8 cellular contexts compared by ENCODE assay signal in the genomic region with DNA sequence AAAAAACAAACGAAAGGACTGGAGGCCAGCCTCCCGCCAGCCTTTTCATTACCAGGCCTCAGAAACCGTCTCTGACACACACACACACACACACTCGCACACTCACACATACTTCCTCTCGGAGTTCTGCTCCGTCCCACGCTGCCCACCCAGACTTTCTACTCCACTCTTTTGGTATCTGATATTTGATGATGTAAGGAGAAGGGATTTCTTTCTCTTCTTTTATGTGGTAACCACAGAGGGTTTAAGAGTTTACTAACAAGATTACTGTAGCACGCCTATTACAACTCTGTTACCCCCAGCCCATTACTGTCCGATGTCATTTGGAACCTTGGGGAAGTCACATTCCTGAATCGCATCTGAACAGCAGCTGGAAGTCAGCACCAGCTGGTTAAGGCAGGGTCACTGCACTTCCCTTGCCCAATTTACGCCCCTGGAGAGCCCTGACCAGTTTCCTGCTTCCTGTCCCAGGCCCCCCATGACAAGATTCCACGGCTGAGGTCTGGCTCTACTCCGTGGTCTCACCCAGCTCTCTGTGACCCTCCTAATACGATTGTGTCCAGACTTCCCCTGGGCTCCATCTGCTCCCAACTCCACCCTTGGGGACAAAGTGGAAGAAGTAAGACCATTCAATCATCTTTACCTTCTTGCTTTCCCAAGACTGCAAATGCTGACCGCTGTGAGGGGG. TPM values are rescaled to one million over a fixed set of nuclear protein-coding genes. Genes with fewer than 3 reads are reported as not detected.
DNase-seq lines count a peak whose midpoint lies in the region; ATAC-seq and TF ChIP-seq lines count a peak whose summit lies in the region.

No MANE protein-coding gene starts in this region.

- no peak for TF ChIP-seq POLR2A in vagina (IDR thresholded peaks at IDR 0.05)

- H3K4me3 ChIP-seq in BLaER1 treated with 17β-estradiol and CSF1 and Interleukin-3, amounts not matched to agents 10 nM and 100 nM = peak overlapping the region; percentile 54 to 74 (median 68)
- H3K4me3 ChIP-seq in Panc1 (ENCODE audit: low read depth in 2 of 2, low read length in 2 of 2) = peak overlapping the region; percentile 43 to 58
- no peak overlapping the region for H3K4me3 ChIP-seq in mucosa of descending colon
- H3K4me3 ChIP-seq in vagina = peak overlapping the region; percentile 66 to 91

- peaks cover 25 to 56% (median 36%) of the 10 kb centered on the region in 11 experiments for H3K27me3 ChIP-seq in BLaER1 treated with 17β-estradiol and CSF1 and Interleukin-3, amounts not matched to agents 10 nM and 100 nM
- H3K27me3 ChIP-seq in Panc1 (ENCODE audit: control insufficient read depth, insufficient read depth, low read length) (peaks cover 3% of the 10 kb centered on the region; the same call in 1 of the 2 replicates), vagina (no peaks in the 10 kb centered on the region)

- peak overlapping the region in 10 of 11 experiments; percentile 60 to 78 (median 68); a peak in 18 of 22 replicates for H3K9ac ChIP-seq in BLaER1 treated with 17β-estradiol and CSF1 and Interleukin-3, amounts not matched to agents 10 nM and 100 nM

- no TSS peak for BruUV-seq in Panc1 (replicated peaks; lab: Mats Ljungman, UMichigan)

- H3K36me3 ChIP-seq in BLaER1 treated with 17β-estradiol and CSF1 and Interleukin-3, amounts not matched to agents 10 nM and 100 nM = no peaks in the 10 kb centered on the region
- H3K36me3 ChIP-seq in Panc1 (ENCODE audit: control insufficient read depth, insufficient read depth, low read length) (no peaks in the 10 kb centered on the region), mucosa of descending colon (ENCODE audit: low read depth) (no peaks in the 10 kb centered on the region), vagina (no peaks in the 10 kb centered on the region)

- peaks cover 0 to 21% (median 4%) of the 10 kb centered on the region in 11 experiments; a peak in 7 of 22 replicates for H4K20me1 ChIP-seq in BLaER1 treated with 17β-estradiol and CSF1 and Interleukin-3, amounts not matched to agents 10 nM and 100 nM

- ATAC-seq in Panc1 (peak; percentile 31; the same call in 1 of the 2 replicates), mucosa of descending colon (peak; percentile 22), GM18511 (IDR thresholded peaks at IDR 0.05; ENCODE audit: unreplicated experiment) (no peak), HG03460 (IDR thresholded peaks at IDR 0.05; ENCODE audit: unreplicated experiment) (no peak), HG03097 (IDR thresholded peaks at IDR 0.05; ENCODE audit: low FRiP score, unreplicated experiment) (no peak)

- no peaks in the 10 kb centered on the region for H3K9me3 ChIP-seq in BLaER1 treated with 17β-estradiol and CSF1 and Interleukin-3, amounts not matched to agents 10 nM and 100 nM (replicated peaks in 1 of 11)
- H3K9me3 ChIP-seq in Panc1 (ENCODE audit: control insufficient read depth, insufficient read depth, low read depth, low read length) (no peaks in the 10 kb centered on the region), mucosa of descending colon (no peaks in the 10 kb centered on the region), vagina (no peaks in the 10 kb centered on the region)

- peak overlapping the region in 5 of 11 experiments; percentile 37 to 60 (median 54); a peak in 9 of 22 replicates for H3K27ac ChIP-seq in BLaER1 treated with 17β-estradiol and CSF1 and Interleukin-3, amounts not matched to agents 10 nM and 100 nM
- H3K27ac ChIP-seq in Panc1 (ENCODE audit: low read length) (no peak overlapping the region), vagina (peak overlapping the region; percentile 87)

- peak overlapping the region; percentile 94 to 100 (median 99) for H3K4me2 ChIP-seq in BLaER1 treated with 17β-estradiol and CSF1 and Interleukin-3, amounts not matched to agents 10 nM and 100 nM

- intact Hi-C loops in Panc1 (cut with micrococcal nuclease; ENCODE audit: unreplicated experiment) = no loop called here
- intact Hi-C loops in mucosa of descending colon (cut with DNase I, micrococcal nuclease) = no loop called here
- intact Hi-C loops in vagina (cut with DNase I) = no loop called here

- TF ChIP-seq CTCF in Panc1 (IDR thresholded peaks at IDR 0.05) (no peak), mucosa of descending colon (IDR thresholded peaks at IDR 0.05) (no peak), vagina (IDR thresholded peaks at IDR 0.05) (no peak)

- in situ Hi-C loops in Panc1 (cut with HindIII; ENCODE audit: low pct_unique_long_range_greater_than_20kb, low sequenced_read_pairs) = no loop called here

- POLR2A ChIA-PET in Panc1 (lab: Charles Lee) = no interaction called here

- CTCF ChIA-PET in Panc1 (lab: Charles Lee) = no interaction called here

- H3K4me1 ChIP-seq in BLaER1 treated with 17β-estradiol and CSF1 and Interleukin-3, amounts not matched to agents 10 nM and 100 nM = peaks cover 35 to 44% (median 40%) of the 10 kb centered on the region in 10 experiments
- no peaks in the 10 kb centered on the region for H3K4me1 ChIP-seq in Panc1 (ENCODE audit: control insufficient read depth, insufficient read depth, low read length)
- peaks cover 2% of the 10 kb centered on the region for H3K4me1 ChIP-seq in mucosa of descending colon (ENCODE audit: low read depth)
- H3K4me1 ChIP-seq in vagina = peaks cover 49% of the 10 kb centered on the region

- no peak for DNase-seq in Panc1 (ENCODE audit: low read depth, low spot score)
- peak; percentile 57 for DNase-seq in ecto neural progenitor cell (ENCODE audit: low spot score)
- no peak for DNase-seq in mucosa of descending colon
- DNase-seq in vagina (ENCODE audit: extremely low spot score in 2 of 2) = no peak

RNA-seq across cellular contexts. Expression of a gene that starts 1.1 kb away (rescaled TPM):
- total RNA-seq in Panc1 (2021; ENCODE audit: unreplicated experiment) (1.4 TPM), mucosa of descending colon (10 to 100 TPM in 2 of 3 donors, 1 to 10 TPM in 1; 8.4 to 17.7 (median 10.1) TPM), vagina (17.4 TPM)
- 2.3 TPM for polyA plus RNA-seq in Panc1 (2012; ENCODE audit: insufficient read length)

RNA-seq across cellular contexts. Expression of a gene that starts 33.2 kb away (rescaled TPM):
- total RNA-seq in Panc1 (2021; ENCODE audit: unreplicated experiment) (21.6 TPM), mucosa of descending colon (10 to 100 TPM; 23.2 to 29.4 (median 27.6) TPM), vagina (21.1 TPM)
- polyA plus RNA-seq in Panc1 (2012; ENCODE audit: insufficient read length) = 28.6 TPM

RNA-seq across cellular contexts. Expression of a gene that starts 57.0 kb away (rescaled TPM):
- total RNA-seq in Panc1 (2021; ENCODE audit: unreplicated experiment) (246 TPM), mucosa of descending colon (100 to 1,000 TPM; 209 to 226 (median 210) TPM), vagina (257 TPM)
- polyA plus RNA-seq in Panc1 (2012; ENCODE audit: insufficient read length) = 265 TPM

Comparison
In these comparisons a context has a peak if more than half of its experiments do, and no peak if none do; other contexts are left out.
1. ATAC-seq: peak in Panc1 (single experiment) and mucosa of descending colon (single experiment); none in GM18511 (single experiment), HG03460 (single experiment) and HG03097 (single experiment).